ENCODE assay signal across 22 cellular contexts in genomic region chr11:123187221-123187620, GRCh38. TPM values are rescaled to one million over a fixed set of nuclear protein-coding genes. Genes with fewer than 3 reads are reported as not detected.
A peak's percentile ranks its signal among the peaks of the same experiment; 100 is the strongest.
DNase-seq lines count a peak whose midpoint lies in the region; TF ChIP-seq lines count a peak whose summit lies in the region.
"Had no signal": no experiment of that assay in that cellular context is flagged by ENCODE, and none has a peak within 500 bp of the region (broad histone marks: within the 10 kb centered on the region; RNA-seq: fewer than 3 reads in every experiment).

No MANE protein-coding gene starts in this region.

- no peaks in the 10 kb centered on the region for H3K36me3 Mint-ChIP-seq in activated naive CD4-positive, alpha-beta T cell treated with anti-CD3 and anti-CD28 coated beads, Interleukin-2, amount 10 ng/mL, durations not matched to agents 7 days and 5 days
- H3K36me3 Mint-ChIP-seq in progenitor cell of endocrine pancreas (ENCODE audit: insufficient read depth) = no peaks in the 10 kb centered on the region
- H3K36me3 Mint-ChIP-seq: activated CD4-positive, alpha-beta memory T cell treated with anti-CD3 and anti-CD28 coated beads for 36 hours; CD4-positive, alpha-beta memory T cell; IgD-negative memory B cell; mesothelial cell of epicardium had no signal

- peaks cover 3% of the 10 kb centered on the region for H3K36me3 ChIP-seq in mammary epithelial cell (ENCODE audit: insufficient read depth, low read length)
- H3K36me3 ChIP-seq in muscle layer of colon (ENCODE audit: insufficient read depth, low read length) = peaks cover 6% of the 10 kb centered on the region
- H3K36me3 ChIP-seq in stomach = no peaks in the 10 kb centered on the region

- intact Hi-C loops in mammary epithelial cell (cut with micrococcal nuclease) = loop anchor here (5.0 kb wide), 2 partner anchors 75 to 125 kb away; partner anchors contain the start of gene HSPA8
- intact Hi-C loops in stomach (cut with DNase I; ENCODE audit: low total_unique reads) = no loop called here

- dilution Hi-C loops in mammary epithelial cell (cut with HindIII; ENCODE audit: low sequenced_read_pairs) = no loop called here

- H3K4me2 ChIP-seq in mammary epithelial cell (ENCODE audit: insufficient read depth, low read depth, low read length) = no peak overlapping the region

- H4K20me1 ChIP-seq in mammary epithelial cell (ENCODE audit: insufficient read depth, low read length) = no peaks in the 10 kb centered on the region

- H3K4me3 ChIP-seq in mammary epithelial cell (replicated peaks in 1 of 3; ENCODE audit: insufficient read depth in 1 of 3, low read depth in 2 of 3, low read length in 3 of 3) = no peak overlapping the region
- H3K4me3 ChIP-seq in muscle layer of colon (ENCODE audit: low read depth in 1 of 2, low read length in 2 of 2) = peak overlapping the region in 1 of 2 donors; percentile 42
- H3K4me3 ChIP-seq in stomach = no peak overlapping the region

- no peak overlapping the region for H3K27ac Mint-ChIP-seq in activated naive CD4-positive, alpha-beta T cell treated with anti-CD3 and anti-CD28 coated beads, Interleukin-2, amount 10 ng/mL, durations not matched to agents 7 days and 5 days
- no peak overlapping the region for H3K27ac Mint-ChIP-seq in progenitor cell of endocrine pancreas
- H3K27ac Mint-ChIP-seq: activated CD4-positive, alpha-beta memory T cell treated with anti-CD3 and anti-CD28 coated beads for 36 hours; CD4-positive, alpha-beta memory T cell; IgD-negative memory B cell; mesothelial cell of epicardium had no signal

- DNase-seq in NCI-H2227 (lab: John Stamatoyannopoulos, UW; ENCODE audit: unreplicated experiment) (peak; percentile 52), mammary epithelial cell (no peak), stomach (no peak), progenitor cell of endocrine pancreas (ENCODE audit: low spot score, unreplicated experiment) (no peak), NCI-H1930 (lab: John Stamatoyannopoulos, UW) (no peak)
- DNase-seq in activated naive CD4-positive, alpha-beta T cell treated with anti-CD3 and anti-CD28 coated beads, Interleukin-2, amount 10 ng/mL, durations not matched to agents 7 days and 5 days = no peak
- DNase-seq in stimulated activated CD4-positive, alpha-beta T cell treated with anti-CD3 and anti-CD28 coated beads, Interleukin-2, amount 100 ng/mL, for 24 hours = no peak
- DNase-seq: activated CD4-positive, alpha-beta memory T cell treated with anti-CD3 and anti-CD28 coated beads for 36 hours; activated gamma-delta T cell treated with Interleukin-2 at 50 U/mL for 16 hours; CD4-positive, alpha-beta memory T cell; effector CD4-positive, alpha-beta T cell; GOT3; head of caudate nucleus; NCI-H1436 treated with DMSO at 0.1 percent for 48 hours; NCI-H774; OCI-M1; stimulated activated CD4-positive, alpha-beta T cell treated with anti-CD3 and anti-CD28 coated beads, Interleukin-15, amount 100 ng/mL, for 24 hours; T-helper 2 cell had no signal

- no peak overlapping the region for H3K9ac ChIP-seq in mammary epithelial cell (ENCODE audit: insufficient read depth, low read length)
- no peak overlapping the region for H3K9ac ChIP-seq in muscle layer of colon (ENCODE audit: low read length)

- H3K27me3 ChIP-seq in mammary epithelial cell (ENCODE audit: insufficient read depth, low read length) (no peaks in the 10 kb centered on the region), muscle layer of colon (ENCODE audit: control insufficient read depth in 1 of 2, insufficient read depth in 2 of 2, low read length in 2 of 2) (no peaks in the 10 kb centered on the region), stomach (peaks cover 0 to 74% (median 0%) of the 10 kb centered on the region in 3 donors)

- H3K27me3 Mint-ChIP-seq in activated naive CD4-positive, alpha-beta T cell treated with anti-CD3 and anti-CD28 coated beads, Interleukin-2, amount 10 ng/mL, durations not matched to agents 7 days and 5 days = peaks cover 76% of the 10 kb centered on the region
- peaks cover 39% of the 10 kb centered on the region for H3K27me3 Mint-ChIP-seq in progenitor cell of endocrine pancreas

- CTCF ChIA-PET in mammary epithelial cell (lab: Charles Lee; ENCODE audit: low non-redundant PET) = no interaction called here
- CTCF ChIA-PET in activated naive CD4-positive, alpha-beta T cell treated with anti-CD3 and anti-CD28 coated beads, Interleukin-2, amount 10 ng/mL, durations not matched to agents 7 days and 5 days (lab: Charles Lee) = interaction anchor here (1.0 kb wide), 2 partner anchors 21 to 60 kb away, joined by 3 to 4 read pairs; no protein-coding TSS in a partner anchor

- H3K4me1 ChIP-seq in mammary epithelial cell (ENCODE audit: insufficient read depth, low read length) (peaks cover 65% of the 10 kb centered on the region), muscle layer of colon (ENCODE audit: insufficient read depth, low read length) (peaks cover 84% of the 10 kb centered on the region), stomach (peaks cover 0 to 69% (median 2%) of the 10 kb centered on the region in 4 donors)

- H3K4me3 Mint-ChIP-seq in activated naive CD4-positive, alpha-beta T cell treated with anti-CD3 and anti-CD28 coated beads, Interleukin-2, amount 10 ng/mL, durations not matched to agents 7 days and 5 days = no peak overlapping the region
- H3K4me3 Mint-ChIP-seq in progenitor cell of endocrine pancreas (ENCODE audit: low read depth) = no peak overlapping the region
- H3K4me3 Mint-ChIP-seq: activated CD4-positive, alpha-beta memory T cell treated with anti-CD3 and anti-CD28 coated beads for 36 hours; CD4-positive, alpha-beta memory T cell; IgD-negative memory B cell; mesothelial cell of epicardium had no signal

- H3K27ac ChIP-seq in mammary epithelial cell (ENCODE audit: insufficient read depth, low read depth, low read length) = peak overlapping the region; percentile 29
- peak overlapping the region; percentile 59 for H3K27ac ChIP-seq in muscle layer of colon (ENCODE audit: low read depth, low read length)
- H3K27ac ChIP-seq in stomach = peak overlapping the region in 3 of 5 donors; percentile 69 to 90 (median 72)

- WGBS in mammary epithelial cell (ENCODE audit: low coverage, missing lambda C conversion rate) = 90% methylated on average over 4 of the region's 4 CpGs
- 78 to 88% (median 85%) methylated on average over 4 of the region's 4 CpGs for WGBS in stomach, 5 donors

- TF ChIP-seq CTCF in mammary epithelial cell (conservative IDR thresholded peaks at IDR 0.05 in 1 of 2, IDR thresholded peaks at IDR 0.05 in 1 of 2; ENCODE audit: extremely low read depth in 1 of 2, insufficient read depth in 1 of 2, low read depth in 1 of 2, low read length in 2 of 2) (no peak), stomach (IDR thresholded peaks at IDR 0.05) (no peak), progenitor cell of endocrine pancreas (IDR thresholded peaks at IDR 0.05; ENCODE audit: unreplicated experiment) (no peak)

- H3K9me3 ChIP-seq in mammary epithelial cell (replicated peaks; ENCODE audit: insufficient read depth, low read length) (no peaks in the 10 kb centered on the region), muscle layer of colon (ENCODE audit: low read length) (no peaks in the 10 kb centered on the region), stomach (no peaks in the 10 kb centered on the region)

- peaks cover 88% of the 10 kb centered on the region for H3K79me2 ChIP-seq in mammary epithelial cell (ENCODE audit: insufficient read depth, low read length)

- TF ChIP-seq POLR2A in stomach (IDR thresholded peaks at IDR 0.05) = no peak

- in situ Hi-C loops in mammary epithelial cell (cut with MboI; ENCODE audit: low sequenced_read_pairs in 2 of 2) = no loop called here

- no peak for TF ChIP-seq EP300 in stomach (IDR thresholded peaks at IDR 0.05)

- peaks cover 7% of the 10 kb centered on the region for H3K9me3 Mint-ChIP-seq in activated naive CD4-positive, alpha-beta T cell treated with anti-CD3 and anti-CD28 coated beads, Interleukin-2, amount 10 ng/mL, durations not matched to agents 7 days and 5 days
- H3K9me3 Mint-ChIP-seq in progenitor cell of endocrine pancreas (ENCODE audit: low read depth) = no peaks in the 10 kb centered on the region
- H3K9me3 Mint-ChIP-seq: activated CD4-positive, alpha-beta memory T cell treated with anti-CD3 and anti-CD28 coated beads for 36 hours; CD4-positive, alpha-beta memory T cell; IgD-negative memory B cell; mesothelial cell of epicardium had no signal

- BruUV-seq in mammary epithelial cell (replicated peaks; lab: Mats Ljungman, UMichigan) = no TSS peak

- no peak overlapping the region for H2AFZ ChIP-seq in mammary epithelial cell (ENCODE audit: low read depth, low read length)

- peaks cover 19% of the 10 kb centered on the region for H3K4me1 Mint-ChIP-seq in activated naive CD4-positive, alpha-beta T cell treated with anti-CD3 and anti-CD28 coated beads, Interleukin-2, amount 10 ng/mL, durations not matched to agents 7 days and 5 days
- H3K4me1 Mint-ChIP-seq in progenitor cell of endocrine pancreas (ENCODE audit: low read depth) = peaks cover 16% of the 10 kb centered on the region
- H3K4me1 Mint-ChIP-seq: IgD-negative memory B cell had no signal

RNA-seq across cellular contexts. Expression of gene CLMP, which starts 7.8 kb away (rescaled TPM):
- total RNA-seq in mammary epithelial cell = 100 to 1,000 TPM; 110 to 175 TPM
- polyA plus RNA-seq in mammary epithelial cell = 95.5 TPM
- 121 TPM for polyA minus RNA-seq in mammary epithelial cell
- 10 to 100 TPM; 37.8 to 81.2 (median 46.7) TPM for total RNA-seq in stomach
- polyA plus RNA-seq in stomach = 10 to 100 TPM in 2 of 3 donors, 1 to 10 TPM in 1; 4.9 to 16.2 (median 13.5) TPM
- 2.3 and 4.0 TPM in 2 replicates for total RNA-seq in progenitor cell of endocrine pancreas
- total RNA-seq: SK-MEL-5 had no signal
